ENCODE assay signal across 14 cellular contexts in genomic region chr3:32440481-32441350, GRCh38. TPM values are rescaled to one million over a fixed set of nuclear protein-coding genes. Genes with fewer than 3 reads are reported as not detected.
DNase-seq lines count a peak whose midpoint lies in the region; ATAC-seq and TF ChIP-seq lines count a peak whose summit lies in the region.
"Had no signal": no experiment of that assay in that cellular context is flagged by ENCODE, and none has a peak within 500 bp of the region (broad histone marks: within the 10 kb centered on the region; RNA-seq: fewer than 3 reads in every experiment).

No MANE protein-coding gene starts in this region.

- H3K27me3 Mint-ChIP-seq in CD4-positive, CD25-positive, alpha-beta regulatory T cell, result no peaks in the 10 kb centered on the region
- H3K27me3 Mint-ChIP-seq in activated naive CD8-positive, alpha-beta T cell treated with anti-CD3 and anti-CD28 coated beads for 36 hours, result no peaks in the 10 kb centered on the region
- H3K27me3 Mint-ChIP-seq in naive B cell, result no peaks in the 10 kb centered on the region

- peaks cover 0 to 2% (median 0%) of the 10 kb centered on the region in 7 donors for H3K9me3 Mint-ChIP-seq in CD4-positive, CD25-positive, alpha-beta regulatory T cell
- H3K9me3 Mint-ChIP-seq in activated naive CD8-positive, alpha-beta T cell treated with anti-CD3 and anti-CD28 coated beads for 36 hours, result no peaks in the 10 kb centered on the region
- H3K9me3 Mint-ChIP-seq in naive B cell, result no peaks in the 10 kb centered on the region

- no peak for TF ChIP-seq CTCF in HEK293 (tag by site-specific recombination; IDR thresholded peaks at IDR 0.05)

- H3K27ac ChIP-seq in CD4-positive, CD25-positive, alpha-beta regulatory T cell (ENCODE audit: insufficient read depth, low read length, poor library complexity, severe bottlenecking), result peak overlapping the region; percentile 24
- H3K27ac ChIP-seq in HEK293 (ENCODE audit: extremely low read depth, low read depth, low read length), result no peak overlapping the region
- H3K27ac ChIP-seq in effector memory CD4-positive, alpha-beta T cell (ENCODE audit: insufficient read depth, low read length, poor library complexity, severe bottlenecking), result no peak overlapping the region
- H3K27ac ChIP-seq: adrenal gland, parathyroid adenoma had no signal

- CTCF ChIA-PET in HEK293 (lab: Yijun Ruan, JAX), result no interaction called here

- peaks cover 15% of the 10 kb centered on the region for H3K36me3 ChIP-seq in CD4-positive, CD25-positive, alpha-beta regulatory T cell (ENCODE audit: control insufficient read depth, insufficient read depth, low read length)
- peaks cover 4% of the 10 kb centered on the region in 2 experiments; a peak in 1 of 3 replicates for H3K36me3 ChIP-seq in HEK293 (ENCODE audit: control insufficient read depth in 2 of 2, insufficient read depth in 1 of 2, low read length in 2 of 2)
- peaks cover 5% of the 10 kb centered on the region for H3K36me3 ChIP-seq in effector memory CD4-positive, alpha-beta T cell (ENCODE audit: control insufficient read depth, insufficient read depth, low read length)
- H3K36me3 ChIP-seq: adrenal gland, BE2C had no signal

- H3K4me1 ChIP-seq in CD4-positive, CD25-positive, alpha-beta regulatory T cell (ENCODE audit: control insufficient read depth, insufficient read depth, low read length, poor library complexity, severe bottlenecking), result peaks cover 53% of the 10 kb centered on the region
- no peaks in the 10 kb centered on the region for H3K4me1 ChIP-seq in HEK293 (ENCODE audit: control insufficient read depth, insufficient read depth, low read length)
- peaks cover 21% of the 10 kb centered on the region for H3K4me1 ChIP-seq in effector memory CD4-positive, alpha-beta T cell (ENCODE audit: control insufficient read depth, insufficient read depth, low read length, poor library complexity, severe bottlenecking)
- H3K4me1 ChIP-seq: adrenal gland, BE2C, parathyroid adenoma had no signal

- peak overlapping the region in 1 of 4 donors; percentile 15 for H3K4me3 Mint-ChIP-seq in CD4-positive, CD25-positive, alpha-beta regulatory T cell
- H3K4me3 Mint-ChIP-seq in activated naive CD8-positive, alpha-beta T cell treated with anti-CD3 and anti-CD28 coated beads for 36 hours, result no peak overlapping the region
- peak overlapping the region in 7 of 8 donors; percentile 20 to 73 (median 55) for H3K4me3 Mint-ChIP-seq in naive B cell

- POLR2A ChIA-PET in HEK293 (lab: Yijun Ruan, JAX), result no interaction called here

- no peak for DNase-seq in CD4-positive, CD25-positive, alpha-beta regulatory T cell
- DNase-seq in activated naive CD8-positive, alpha-beta T cell treated with anti-CD3 and anti-CD28 coated beads for 36 hours, result no peak
- no peak for DNase-seq in naive B cell
- DNase-seq in activated CD4-positive, alpha-beta T cell treated with anti-CD3 and anti-CD28 coated beads, Interleukin-2, amount 50 U/mL, for 48 hours, result no peak
- DNase-seq in effector memory CD4-positive, alpha-beta T cell, result no peak
- DNase-seq in NCI-H82 treated with DMSO at 0.1 percent for 48 hours (lab: John Stamatoyannopoulos, UW; ENCODE audit: unreplicated experiment), result no peak
- DNase-seq: BE2C, left ventricle myocardium superior, NCI-H1694, OCI-M1 had no signal

- H3K4me1 Mint-ChIP-seq in CD4-positive, CD25-positive, alpha-beta regulatory T cell, result peaks cover 22 to 90% (median 73%) of the 10 kb centered on the region in 4 donors
- peaks cover 66% of the 10 kb centered on the region for H3K4me1 Mint-ChIP-seq in activated naive CD8-positive, alpha-beta T cell treated with anti-CD3 and anti-CD28 coated beads for 36 hours
- peaks cover 60 to 80% (median 79%) of the 10 kb centered on the region in 3 donors for H3K4me1 Mint-ChIP-seq in naive B cell

- H3K27me3 ChIP-seq in CD4-positive, CD25-positive, alpha-beta regulatory T cell (ENCODE audit: control insufficient read depth, insufficient read depth, low read length), result no peaks in the 10 kb centered on the region
- no peaks in the 10 kb centered on the region for H3K27me3 ChIP-seq in effector memory CD4-positive, alpha-beta T cell (replicated peaks; ENCODE audit: control insufficient read depth, insufficient read depth, low read length, poor library complexity, severe bottlenecking)
- H3K27me3 ChIP-seq: adrenal gland, BE2C had no signal

- peaks cover 17% of the 10 kb centered on the region for H3K36me3 Mint-ChIP-seq in CD4-positive, CD25-positive, alpha-beta regulatory T cell
- peaks cover 37% of the 10 kb centered on the region for H3K36me3 Mint-ChIP-seq in activated naive CD8-positive, alpha-beta T cell treated with anti-CD3 and anti-CD28 coated beads for 36 hours
- peaks cover 0 to 8% of the 10 kb centered on the region in 2 donors for H3K36me3 Mint-ChIP-seq in naive B cell

- no peaks in the 10 kb centered on the region for H3K9me3 ChIP-seq in CD4-positive, CD25-positive, alpha-beta regulatory T cell (ENCODE audit: control insufficient read depth in 2 of 2, low read length in 2 of 2)
- H3K9me3 ChIP-seq in HEK293 (ENCODE audit: control insufficient read depth, insufficient read depth, low read depth, low read length), result no peaks in the 10 kb centered on the region
- H3K9me3 ChIP-seq in effector memory CD4-positive, alpha-beta T cell (ENCODE audit: control insufficient read depth, low read length), result no peaks in the 10 kb centered on the region
- H3K9me3 ChIP-seq: adrenal gland, BE2C had no signal

- no peak overlapping the region for H3K4me3 ChIP-seq in CD4-positive, CD25-positive, alpha-beta regulatory T cell (ENCODE audit: low read depth, low read length)
- no peak overlapping the region for H3K4me3 ChIP-seq in HEK293 (ENCODE audit: low read depth, low read length)
- H3K4me3 ChIP-seq in effector memory CD4-positive, alpha-beta T cell (ENCODE audit: insufficient read depth, low read depth, low read length, poor library complexity, severe bottlenecking), result no peak overlapping the region
- H3K4me3 ChIP-seq: adrenal gland had no signal

- ATAC-seq in CD4-positive, CD25-positive, alpha-beta regulatory T cell (ENCODE audit: low read depth in 2 of 2), result no peak
- ATAC-seq in naive B cell (ENCODE audit: low read depth in 2 of 2), result no peak
- ATAC-seq in HG02642 (IDR thresholded peaks at IDR 0.05; ENCODE audit: poor library complexity, unreplicated experiment), result no peak
- ATAC-seq: left ventricle myocardium superior had no signal

- H3K27ac Mint-ChIP-seq in CD4-positive, CD25-positive, alpha-beta regulatory T cell, result peak overlapping the region in 2 of 3 donors; percentile 52 to 95
- peak overlapping the region; percentile 5 for H3K27ac Mint-ChIP-seq in activated naive CD8-positive, alpha-beta T cell treated with anti-CD3 and anti-CD28 coated beads for 36 hours
- peak overlapping the region; percentile 73 to 99 (median 94) for H3K27ac Mint-ChIP-seq in naive B cell

TF ChIP-seq in HEK293, 187 proteins besides CTCF, POLR2A, EP300 and RAD21:
- TF ChIP-seq ZNF350 (tag by site-specific recombination; IDR thresholded peaks at IDR 0.05) (no peak), ZBTB21 (tag by site-specific recombination; IDR thresholded peaks at IDR 0.05) (no peak), OSR2 (tag by site-specific recombination; IDR thresholded peaks at IDR 0.05) (peak; percentile 87), ZFHX2 (tag by site-specific recombination; conservative IDR thresholded peaks at IDR 0.05) (0 out of 2 replicates have a peak, but pooled peaks have one; percentile 15), ZNF571 (tag by site-specific recombination; IDR thresholded peaks at IDR 0.05) (no peak), ZNF514 (tag by site-specific recombination; IDR thresholded peaks at IDR 0.05) (no peak), ZNF157 (tag by site-specific recombination; IDR thresholded peaks at IDR 0.05) (no peak), ZNF677 (tag by site-specific recombination; IDR thresholded peaks at IDR 0.05) (no peak), ZNF776 (tag by site-specific recombination; IDR thresholded peaks at IDR 0.05; ENCODE audit: borderline replicate concordance) (no peak), PRDM6 (tag by site-specific recombination; IDR thresholded peaks at IDR 0.05) (no peak), SALL2 (tag by site-specific recombination; IDR thresholded peaks at IDR 0.05; ENCODE audit: borderline replicate concordance) (no peak), ZNF664 (tag by site-specific recombination; IDR thresholded peaks at IDR 0.05) (peak; percentile 93)
- TF ChIP-seq, protein P1, sequence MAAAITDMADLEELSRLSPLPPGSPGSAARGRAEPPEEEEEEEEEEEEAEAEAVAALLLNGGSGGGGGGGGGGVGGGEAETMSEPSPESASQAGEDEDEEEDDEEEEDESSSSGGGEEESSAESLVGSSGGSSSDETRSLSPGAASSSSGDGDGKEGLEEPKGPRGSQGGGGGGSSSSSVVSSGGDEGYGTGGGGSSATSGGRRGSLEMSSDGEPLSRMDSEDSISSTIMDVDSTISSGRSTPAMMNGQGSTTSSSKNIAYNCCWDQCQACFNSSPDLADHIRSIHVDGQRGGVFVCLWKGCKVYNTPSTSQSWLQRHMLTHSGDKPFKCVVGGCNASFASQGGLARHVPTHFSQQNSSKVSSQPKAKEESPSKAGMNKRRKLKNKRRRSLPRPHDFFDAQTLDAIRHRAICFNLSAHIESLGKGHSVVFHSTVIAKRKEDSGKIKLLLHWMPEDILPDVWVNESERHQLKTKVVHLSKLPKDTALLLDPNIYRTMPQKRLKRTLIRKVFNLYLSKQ (tag by site-specific recombination; IDR thresholded peaks at IDR 0.05; ENCODE audit: borderline replicate concordance), result no peak

RNA-seq across cellular contexts. Expression of gene CMTM7, which starts 49.1 kb away (rescaled TPM):
- total RNA-seq in CD4-positive, CD25-positive, alpha-beta regulatory T cell, result 77.3 TPM
- polyA plus RNA-seq in CD4-positive, CD25-positive, alpha-beta regulatory T cell, result 100 to 1,000 TPM; 141 to 231 (median 171) TPM
- 10 to 100 TPM; 39.2 to 39.8 TPM for total RNA-seq in activated naive CD8-positive, alpha-beta T cell treated with anti-CD3 and anti-CD28 coated beads for 36 hours
- 100 to 1,000 TPM in 2 of 6 donors, 10 to 100 TPM in 4; 56.8 to 116 (median 73.3) TPM for polyA plus RNA-seq in naive B cell (ENCODE audit: low read depth in 6 of 6)

Comparison
In these comparisons a context has a peak if more than half of its experiments do, and no peak if none do; other contexts are left out.
1. H3K27ac Mint-ChIP-seq: peak in every context shown above with its lines; median percentile 94 in naive B cell; 74 in CD4-positive, CD25-positive, alpha-beta regulatory T cell; 5 in activated naive CD8-positive, alpha-beta T cell treated with anti-CD3 and anti-CD28 coated beads for 36 hours.